Comparison of ENCODE assay signal across 1 cellular context in genomic region chr11:63537293-63538101, GRCh38.
TF ChIP-seq lines count a peak whose summit lies in the region.

No MANE protein-coding gene starts in this region.

TF ChIP-seq in GM23338, 12 proteins besides CTCF, POLR2A, EP300 and RAD21 (continued from another document):
- TF ChIP-seq REST (IDR thresholded peaks at IDR 0.05; ENCODE audit: unreplicated experiment) (no peak), EZH2 (IDR thresholded peaks at IDR 0.05; ENCODE audit: low read depth, unreplicated experiment) (no peak), STAT1 (IDR thresholded peaks at IDR 0.05; ENCODE audit: unreplicated experiment) (no peak), EZH2phosphoT487 (IDR thresholded peaks at IDR 0.05; ENCODE audit: unreplicated experiment) (no peak), ETS1 (IDR thresholded peaks at IDR 0.05) (no peak), CREB1 (CRISPR knock-in tag; IDR thresholded peaks at IDR 0.05; ENCODE audit: low read depth) (no peak), ZNF114 (CRISPR knock-in tag; IDR thresholded peaks at IDR 0.05) (no peak), ZNF331 (CRISPR knock-in tag; IDR thresholded peaks at IDR 0.05; ENCODE audit: low read depth) (no peak), NANOG (IDR thresholded peaks at IDR 0.05; ENCODE audit: borderline replicate concordance) (no peak), JUNB (IDR thresholded peaks at IDR 0.05; ENCODE audit: unreplicated experiment) (no peak)
